ENCODE assay signal across 18 cellular contexts in the genomic region with DNA sequence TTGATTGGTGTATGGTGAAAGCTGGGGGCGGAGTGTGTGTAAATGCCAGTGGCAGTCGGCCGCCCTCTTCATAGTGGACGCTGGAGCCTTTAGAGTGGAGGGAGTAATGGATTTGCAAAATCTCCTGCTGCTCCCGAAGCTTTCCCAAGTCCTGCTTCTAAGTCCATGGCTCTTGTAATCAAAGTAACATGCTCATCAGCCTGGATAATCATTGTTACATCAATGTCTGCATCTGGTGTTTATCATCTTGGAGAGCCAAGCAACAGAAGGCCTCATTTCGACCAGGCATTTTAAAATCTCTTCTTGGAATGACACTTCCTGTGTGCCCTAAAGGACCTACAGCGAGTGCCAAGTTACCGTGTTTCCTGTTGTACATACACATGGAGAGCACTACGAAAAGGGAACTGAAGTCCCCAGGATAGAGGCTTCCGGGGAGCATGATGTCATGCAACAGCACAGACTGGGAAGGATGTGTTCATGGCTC. TPM values are rescaled to one million over a fixed set of nuclear protein-coding genes. Genes with fewer than 3 reads are reported as not detected.
A peak's percentile ranks its signal among the peaks of the same experiment; 100 is the strongest.
DNase-seq lines count a peak whose midpoint lies in the region; ATAC-seq and TF ChIP-seq lines count a peak whose summit lies in the region.
"Had no signal": no experiment of that assay in that cellular context is flagged by ENCODE, and none has a peak within 500 bp of the region (broad histone marks: within the 10 kb centered on the region; RNA-seq: fewer than 3 reads in every experiment).

No MANE protein-coding gene starts in this region.

- H3K4me1 ChIP-seq in A673 (ENCODE audit: insufficient read depth, low read length, poor library complexity, severe bottlenecking) (no peaks in the 10 kb centered on the region), left lung (no peaks in the 10 kb centered on the region), testis (no peaks in the 10 kb centered on the region)
- H3K4me1 ChIP-seq: vagina had no signal

- H3K9me3 ChIP-seq in A673 (ENCODE audit: low read depth, low read length, poor library complexity, severe bottlenecking) (no peaks in the 10 kb centered on the region), left lung (no peaks in the 10 kb centered on the region), testis (no peaks in the 10 kb centered on the region)
- H3K9me3 ChIP-seq: ovary, vagina had no signal

- intact Hi-C loops in A673 (cut with micrococcal nuclease; ENCODE audit: unreplicated experiment) (no loop called here), left lung (cut with DNase I) (no loop called here), testis (cut with DNase I; ENCODE audit: low total_unique reads) (no loop called here)
- intact Hi-C loops in activated T-helper 1 cell treated with anti-CD3 and anti-CD28 coated beads, Interleukin-12 subunit alpha, Interleukin-12 subunit beta, Interleukin-2, Interleukin-4 antibody, amounts not matched to agents 30 ng/mL and 10 ng/mL and 1 ng/mL, durations not matched to agents 14 hours and 24 hours and 36 hours (cut with micrococcal nuclease), result no loop called here

- no peak for TF ChIP-seq POLR2A in testis (IDR thresholded peaks at IDR 0.05)

- CTCF ChIA-PET in A673 (lab: Charles Lee), result no interaction called here

- no peaks in the 10 kb centered on the region for H3K36me3 ChIP-seq in A673 (ENCODE audit: insufficient read depth, low read length, poor library complexity, severe bottlenecking)
- no peaks in the 10 kb centered on the region for H3K36me3 ChIP-seq in left lung
- no peaks in the 10 kb centered on the region for H3K36me3 ChIP-seq in testis (ENCODE audit: low read depth, missing control alignments)
- H3K36me3 ChIP-seq: ovary, vagina had no signal

- WGBS in testis, 2 donors, result 53 to 70% methylated on average over 6 to 10 of the region's 10 CpGs

- TF ChIP-seq CTCF in A673 (conservative IDR thresholded peaks at IDR 0.05; ENCODE audit: low read depth, low read length), result no peak
- no peak for TF ChIP-seq CTCF in chondrocyte (IDR thresholded peaks at IDR 0.05)
- no peak for TF ChIP-seq CTCF in left lung (IDR thresholded peaks at IDR 0.05)
- TF ChIP-seq CTCF in testis (IDR thresholded peaks at IDR 0.05), result no peak
- no peak for TF ChIP-seq CTCF in GM10266 (IDR thresholded peaks at IDR 0.05; ENCODE audit: control insufficient read depth, insufficient read depth, low read depth, missing control alignments)

- no peaks in the 10 kb centered on the region for H3K27me3 Mint-ChIP-seq in chondrocyte (ENCODE audit: low read depth)
- H3K27me3 Mint-ChIP-seq in activated T-helper 1 cell treated with anti-CD3 and anti-CD28 coated beads, Interleukin-12 subunit alpha, Interleukin-12 subunit beta, Interleukin-2, Interleukin-4 antibody, amounts not matched to agents 30 ng/mL and 10 ng/mL and 1 ng/mL, durations not matched to agents 14 hours and 24 hours and 36 hours (ENCODE audit: insufficient read depth), result no peaks in the 10 kb centered on the region
- H3K27me3 Mint-ChIP-seq: stimulated activated memory B cell treated with anti-CD40 and anti-IgM and Interleukin-4, amounts not matched to agents 10 μg/mL and 1 μg/mL and 100 μg/mL, for 72 hours had no signal

- H3K27ac Mint-ChIP-seq in chondrocyte (ENCODE audit: unreplicated experiment), result peak overlapping the region; percentile 55
- H3K27ac Mint-ChIP-seq in activated T-helper 1 cell treated with anti-CD3 and anti-CD28 coated beads, Interleukin-12 subunit alpha, Interleukin-12 subunit beta, Interleukin-2, Interleukin-4 antibody, amounts not matched to agents 30 ng/mL and 10 ng/mL and 1 ng/mL, durations not matched to agents 14 hours and 24 hours and 36 hours, result no peak overlapping the region
- H3K27ac Mint-ChIP-seq: activated CD8-positive, alpha-beta T cell treated with anti-CD3 and anti-CD28 coated beads, Interleukin-2, amount 10 ng/mL, durations not matched to agents 7 days and 5 days; CD8-positive, alpha-beta T cell; stimulated activated memory B cell treated with anti-CD40 and anti-IgM and Interleukin-4, amounts not matched to agents 10 μg/mL and 1 μg/mL and 100 μg/mL, for 72 hours had no signal

- POLR2A ChIA-PET in A673 (lab: Charles Lee; ENCODE audit: low non-redundant PET), result no interaction called here

- no TSS peak for BruUV-seq in A673 (replicated peaks; lab: Mats Ljungman, UMichigan)

- H3K27ac ChIP-seq in A673 (ENCODE audit: low read depth, low read length, poor library complexity, severe bottlenecking) (no peak overlapping the region), left lung (peak overlapping the region; percentile 23 to 33), testis (no peak overlapping the region)
- H3K27ac ChIP-seq: ovary, vagina had no signal

- H3K9me3 Mint-ChIP-seq in chondrocyte (ENCODE audit: low read depth), result no peaks in the 10 kb centered on the region
- H3K9me3 Mint-ChIP-seq in activated T-helper 1 cell treated with anti-CD3 and anti-CD28 coated beads, Interleukin-12 subunit alpha, Interleukin-12 subunit beta, Interleukin-2, Interleukin-4 antibody, amounts not matched to agents 30 ng/mL and 10 ng/mL and 1 ng/mL, durations not matched to agents 14 hours and 24 hours and 36 hours, result no peaks in the 10 kb centered on the region
- H3K9me3 Mint-ChIP-seq: CD8-positive, alpha-beta T cell; stimulated activated memory B cell treated with anti-CD40 and anti-IgM and Interleukin-4, amounts not matched to agents 10 μg/mL and 1 μg/mL and 100 μg/mL, for 72 hours had no signal

- no peak overlapping the region for H3K4me3 Mint-ChIP-seq in chondrocyte (ENCODE audit: unreplicated experiment)
- no peak overlapping the region for H3K4me3 Mint-ChIP-seq in activated T-helper 1 cell treated with anti-CD3 and anti-CD28 coated beads, Interleukin-12 subunit alpha, Interleukin-12 subunit beta, Interleukin-2, Interleukin-4 antibody, amounts not matched to agents 30 ng/mL and 10 ng/mL and 1 ng/mL, durations not matched to agents 14 hours and 24 hours and 36 hours
- H3K4me3 Mint-ChIP-seq: activated CD8-positive, alpha-beta T cell treated with anti-CD3 and anti-CD28 coated beads, Interleukin-2, amount 10 ng/mL, durations not matched to agents 7 days and 5 days; CD8-positive, alpha-beta T cell; stimulated activated memory B cell treated with anti-CD40 and anti-IgM and Interleukin-4, amounts not matched to agents 10 μg/mL and 1 μg/mL and 100 μg/mL, for 72 hours had no signal

- H3K4me3 ChIP-seq in A673 (ENCODE audit: low read depth, low read length, poor library complexity, severe bottlenecking) (no peak overlapping the region), left lung (no peak overlapping the region), testis (no peak overlapping the region)
- H3K4me3 ChIP-seq: ovary, vagina had no signal

- peaks cover 5% of the 10 kb centered on the region for H3K36me3 Mint-ChIP-seq in chondrocyte (ENCODE audit: low read depth)
- H3K36me3 Mint-ChIP-seq in activated T-helper 1 cell treated with anti-CD3 and anti-CD28 coated beads, Interleukin-12 subunit alpha, Interleukin-12 subunit beta, Interleukin-2, Interleukin-4 antibody, amounts not matched to agents 30 ng/mL and 10 ng/mL and 1 ng/mL, durations not matched to agents 14 hours and 24 hours and 36 hours (ENCODE audit: low read depth), result no peaks in the 10 kb centered on the region
- H3K36me3 Mint-ChIP-seq: CD8-positive, alpha-beta T cell; stimulated activated memory B cell treated with anti-CD40 and anti-IgM and Interleukin-4, amounts not matched to agents 10 μg/mL and 1 μg/mL and 100 μg/mL, for 72 hours had no signal

- ATAC-seq in left lung, result no peak
- ATAC-seq: activated CD8-positive, alpha-beta T cell treated with anti-CD3 and anti-CD28 coated beads, Interleukin-2, amount 10 ng/mL, durations not matched to agents 7 days and 5 days; CD8-positive, alpha-beta T cell; PC-3; stimulated activated memory B cell treated with anti-CD40 and anti-IgM and Interleukin-4, amounts not matched to agents 10 μg/mL and 1 μg/mL and 100 μg/mL, for 72 hours had no signal

- no peaks in the 10 kb centered on the region for H3K27me3 ChIP-seq in A673 (replicated peaks; ENCODE audit: insufficient read depth, low read depth, low read length, poor library complexity)
- H3K27me3 ChIP-seq in left lung, result no peaks in the 10 kb centered on the region
- H3K27me3 ChIP-seq in testis, result no peaks in the 10 kb centered on the region
- H3K27me3 ChIP-seq: ovary, vagina had no signal

- DNase-seq in A673 (ENCODE audit: low spot score), result peak; percentile 16
- DNase-seq in NCI-H446 (lab: John Stamatoyannopoulos, UW), result peak; percentile 74 to 91
- no peak for DNase-seq in chondrocyte (ENCODE audit: low spot score)
- DNase-seq in left lung, result no peak
- DNase-seq in testis, result no peak
- no peak for DNase-seq in activated T-helper 1 cell treated with anti-CD3 and anti-CD28 coated beads, Interleukin-12 subunit alpha, Interleukin-12 subunit beta, Interleukin-2, Interleukin-4 antibody, amounts not matched to agents 30 ng/mL and 10 ng/mL and 1 ng/mL, durations not matched to agents 14 hours and 24 hours and 36 hours (ENCODE audit: low spot score)
- DNase-seq in AG08396 (ENCODE audit: low spot score), result no peak
- DNase-seq in GM10266 (ENCODE audit: extremely low spot score), result no peak
- DNase-seq: activated CD8-positive, alpha-beta T cell treated with anti-CD3 and anti-CD28 coated beads, Interleukin-2, amount 10 ng/mL, durations not matched to agents 7 days and 5 days; CD8-positive, alpha-beta T cell; cerebellar nuclear complex; GF-D8; NCI-H1092; ovary; PC-3 had no signal

- H3K4me1 Mint-ChIP-seq in chondrocyte (ENCODE audit: low read depth), result peaks cover 6% of the 10 kb centered on the region
- H3K4me1 Mint-ChIP-seq in activated T-helper 1 cell treated with anti-CD3 and anti-CD28 coated beads, Interleukin-12 subunit alpha, Interleukin-12 subunit beta, Interleukin-2, Interleukin-4 antibody, amounts not matched to agents 30 ng/mL and 10 ng/mL and 1 ng/mL, durations not matched to agents 14 hours and 24 hours and 36 hours (ENCODE audit: low read depth), result no peaks in the 10 kb centered on the region
- H3K4me1 Mint-ChIP-seq: stimulated activated memory B cell treated with anti-CD40 and anti-IgM and Interleukin-4, amounts not matched to agents 10 μg/mL and 1 μg/mL and 100 μg/mL, for 72 hours had no signal

RNA-seq across cellular contexts. Expression of a gene that starts 32.2 kb away (rescaled TPM):
- total RNA-seq in A673 (2021) (0.11 and 0.46 TPM in 2 replicates), chondrocyte (4.7 to 15.5 TPM (median 15.4 TPM) in 3 replicates), left lung (10 to 100 TPM in 1 of 2 donors, 1 to 10 TPM in 1; 9.0 to 14.4 TPM), testis (10 to 100 TPM; 20.5 to 22.8 TPM)
- 6.8 TPM for polyA plus RNA-seq in testis (ENCODE audit: insufficient read depth, low read depth, low replicate concordance)
- total RNA-seq in activated T-helper 1 cell treated with anti-CD3 and anti-CD28 coated beads, Interleukin-12 subunit alpha, Interleukin-12 subunit beta, Interleukin-2, Interleukin-4 antibody, amounts not matched to agents 30 ng/mL and 10 ng/mL and 1 ng/mL, durations not matched to agents 14 hours and 24 hours and 36 hours, result not detected in 2 replicates
- total RNA-seq: activated CD8-positive, alpha-beta T cell treated with anti-CD3 and anti-CD28 coated beads, Interleukin-2, amount 10 ng/mL, durations not matched to agents 7 days and 5 days; CD8-positive, alpha-beta T cell; PC-3 had no signal
- polyA plus RNA-seq: keratinocyte had no signal

Comparison
In these comparisons a context has a peak if more than half of its experiments do, and no peak if none do; other contexts are left out.
1. DNase-seq: peak in A673 (single experiment) and NCI-H446 (2 of 2); none in chondrocyte (single experiment), left lung (0 of 2), testis (single experiment), activated T-helper 1 cell treated with anti-CD3 and anti-CD28 coated beads, Interleukin-12 subunit alpha, Interleukin-12 subunit beta, Interleukin-2, Interleukin-4 antibody, amounts not matched to agents 30 ng/mL and 10 ng/mL and 1 ng/mL, durations not matched to agents 14 hours and 24 hours and 36 hours (single experiment), AG08396 (single experiment) and GM10266 (single experiment).
2. H3K27ac ChIP-seq: peak in left lung (2 of 2); none in A673 (single experiment) and testis (0 of 2).